1 cellular context compared by ENCODE assay signal in genomic region chr3:136498919-136499447, GRCh38.
TF ChIP-seq lines count a peak whose summit lies in the region.

No MANE protein-coding gene starts in this region.

TF ChIP-seq in HepG2, 621 proteins besides CTCF, POLR2A, EP300 and RAD21 (continued from another document and continues in another):
- TF ChIP-seq FOXP4 (CRISPR knock-in tag; IDR thresholded peaks at IDR 0.05) (peak; percentile 100), KDM6A (CRISPR knock-in tag; IDR thresholded peaks at IDR 0.05; ENCODE audit: low read depth) (peak; percentile 62), ZNF644 (CRISPR knock-in tag; IDR thresholded peaks at IDR 0.05; ENCODE audit: low read depth) (peak; percentile 84), ZBTB3 (CRISPR knock-in tag; IDR thresholded peaks at IDR 0.05; ENCODE audit: borderline replicate concordance, low read depth) (peak; percentile 79; the same call in 1 of the 2 replicates), NONO (IDR thresholded peaks at IDR 0.05) (no peak), NONO (CRISPR knock-in tag; conservative IDR thresholded peaks at IDR 0.05) (peak; percentile 87), HHEX (CRISPR knock-in tag; IDR thresholded peaks at IDR 0.05) (peak; percentile 77), SKIL (CRISPR knock-in tag; IDR thresholded peaks at IDR 0.05; ENCODE audit: borderline replicate concordance) (peak; percentile 85), KAT7 (CRISPR knock-in tag; IDR thresholded peaks at IDR 0.05; ENCODE audit: borderline replicate concordance) (peak; percentile 66; the same call in 1 of the 2 replicates), MEIS2 (CRISPR knock-in tag; IDR thresholded peaks at IDR 0.05) (peak; percentile 79), ZNF605 (CRISPR knock-in tag; IDR thresholded peaks at IDR 0.05) (peak; percentile 71; the same call in 1 of the 2 replicates), FOXJ3 (CRISPR knock-in tag; IDR thresholded peaks at IDR 0.05; ENCODE audit: borderline replicate concordance) (peak; percentile 96), ZNF577 (CRISPR knock-in tag; IDR thresholded peaks at IDR 0.05; ENCODE audit: borderline replicate concordance, low read depth) (no peak), FOXO1 (CRISPR knock-in tag; IDR thresholded peaks at IDR 0.05) (peak; percentile 98), ZNF10 (CRISPR knock-in tag; IDR thresholded peaks at IDR 0.05; ENCODE audit: borderline replicate concordance, low read depth) (no peak), ZSCAN25 (CRISPR knock-in tag; IDR thresholded peaks at IDR 0.05) (peak; percentile 50; the same call in 1 of the 2 replicates), FOSL2 (CRISPR knock-in tag; IDR thresholded peaks at IDR 0.05) (peak; percentile 80), RNF219 (CRISPR knock-in tag; IDR thresholded peaks at IDR 0.05) (no peak), ZNF749 (CRISPR knock-in tag; IDR thresholded peaks at IDR 0.05; ENCODE audit: borderline replicate concordance) (no peak), ZNF460 (CRISPR knock-in tag; IDR thresholded peaks at IDR 0.05; ENCODE audit: borderline replicate concordance) (peak; percentile 98), HES4 (CRISPR knock-in tag; IDR thresholded peaks at IDR 0.05; ENCODE audit: borderline replicate concordance) (no peak), GPBP1L1 (CRISPR knock-in tag; IDR thresholded peaks at IDR 0.05) (no peak), KMT2B (CRISPR knock-in tag; IDR thresholded peaks at IDR 0.05) (peak; percentile 35; the same call in 1 of the 2 replicates), ZBTB42 (CRISPR knock-in tag; IDR thresholded peaks at IDR 0.05) (no peak), ZNF124 (CRISPR knock-in tag; IDR thresholded peaks at IDR 0.05) (no peak), ZNF24 (IDR thresholded peaks at IDR 0.05) (no peak), ZSCAN20 (CRISPR knock-in tag; IDR thresholded peaks at IDR 0.05; ENCODE audit: borderline replicate concordance) (no peak), RXRB (CRISPR knock-in tag; IDR thresholded peaks at IDR 0.05; ENCODE audit: borderline replicate concordance) (peak; percentile 96), ZNF574 (CRISPR knock-in tag; IDR thresholded peaks at IDR 0.05) (peak; percentile 76), TEAD2 (CRISPR knock-in tag; IDR thresholded peaks at IDR 0.05) (no peak), ZNF629 (CRISPR knock-in tag; conservative IDR thresholded peaks at IDR 0.05) (peak; percentile 49; the same call in 1 of the 2 replicates)
- TF ChIP-seq, protein P1, sequence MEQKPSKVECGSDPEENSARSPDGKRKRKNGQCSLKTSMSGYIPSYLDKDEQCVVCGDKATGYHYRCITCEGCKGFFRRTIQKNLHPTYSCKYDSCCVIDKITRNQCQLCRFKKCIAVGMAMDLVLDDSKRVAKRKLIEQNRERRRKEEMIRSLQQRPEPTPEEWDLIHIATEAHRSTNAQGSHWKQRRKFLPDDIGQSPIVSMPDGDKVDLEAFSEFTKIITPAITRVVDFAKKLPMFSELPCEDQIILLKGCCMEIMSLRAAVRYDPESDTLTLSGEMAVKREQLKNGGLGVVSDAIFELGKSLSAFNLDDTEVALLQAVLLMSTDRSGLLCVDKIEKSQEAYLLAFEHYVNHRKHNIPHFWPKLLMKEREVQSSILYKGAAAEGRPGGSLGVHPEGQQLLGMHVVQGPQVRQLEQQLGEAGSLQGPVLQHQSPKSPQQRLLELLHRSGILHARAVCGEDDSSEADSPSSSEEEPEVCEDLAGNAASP (CRISPR knock-in tag; IDR thresholded peaks at IDR 0.05; ENCODE audit: borderline replicate concordance), result peak; percentile 98
- TF ChIP-seq, protein P2, sequence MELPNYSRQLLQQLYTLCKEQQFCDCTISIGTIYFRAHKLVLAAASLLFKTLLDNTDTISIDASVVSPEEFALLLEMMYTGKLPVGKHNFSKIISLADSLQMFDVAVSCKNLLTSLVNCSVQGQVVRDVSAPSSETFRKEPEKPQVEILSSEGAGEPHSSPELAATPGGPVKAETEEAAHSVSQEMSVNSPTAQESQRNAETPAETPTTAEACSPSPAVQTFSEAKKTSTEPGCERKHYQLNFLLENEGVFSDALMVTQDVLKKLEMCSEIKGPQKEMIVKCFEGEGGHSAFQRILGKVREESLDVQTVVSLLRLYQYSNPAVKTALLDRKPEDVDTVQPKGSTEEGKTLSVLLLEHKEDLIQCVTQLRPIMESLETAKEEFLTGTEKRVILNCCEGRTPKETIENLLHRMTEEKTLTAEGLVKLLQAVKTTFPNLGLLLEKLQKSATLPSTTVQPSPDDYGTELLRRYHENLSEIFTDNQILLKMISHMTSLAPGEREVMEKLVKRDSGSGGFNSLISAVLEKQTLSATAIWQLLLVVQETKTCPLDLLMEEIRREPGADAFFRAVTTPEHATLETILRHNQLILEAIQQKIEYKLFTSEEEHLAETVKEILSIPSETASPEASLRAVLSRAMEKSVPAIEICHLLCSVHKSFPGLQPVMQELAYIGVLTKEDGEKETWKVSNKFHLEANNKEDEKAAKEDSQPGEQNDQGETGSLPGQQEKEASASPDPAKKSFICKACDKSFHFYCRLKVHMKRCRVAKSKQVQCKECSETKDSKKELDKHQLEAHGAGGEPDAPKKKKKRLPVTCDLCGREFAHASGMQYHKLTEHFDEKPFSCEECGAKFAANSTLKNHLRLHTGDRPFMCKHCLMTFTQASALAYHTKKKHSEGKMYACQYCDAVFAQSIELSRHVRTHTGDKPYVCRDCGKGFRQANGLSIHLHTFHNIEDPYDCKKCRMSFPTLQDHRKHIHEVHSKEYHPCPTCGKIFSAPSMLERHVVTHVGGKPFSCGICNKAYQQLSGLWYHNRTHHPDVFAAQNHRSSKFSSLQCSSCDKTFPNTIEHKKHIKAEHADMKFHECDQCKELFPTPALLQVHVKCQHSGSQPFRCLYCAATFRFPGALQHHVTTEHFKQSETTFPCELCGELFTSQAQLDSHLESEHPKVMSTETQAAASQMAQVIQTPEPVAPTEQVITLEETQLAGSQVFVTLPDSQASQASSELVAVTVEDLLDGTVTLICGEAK (IDR thresholded peaks at IDR 0.05), result no peak
- TF ChIP-seq, protein P2 (CRISPR knock-in tag; IDR thresholded peaks at IDR 0.05), result 0 out of 2 replicates have a peak, but pooled peaks have one; percentile 35
- TF ChIP-seq, protein P3, sequence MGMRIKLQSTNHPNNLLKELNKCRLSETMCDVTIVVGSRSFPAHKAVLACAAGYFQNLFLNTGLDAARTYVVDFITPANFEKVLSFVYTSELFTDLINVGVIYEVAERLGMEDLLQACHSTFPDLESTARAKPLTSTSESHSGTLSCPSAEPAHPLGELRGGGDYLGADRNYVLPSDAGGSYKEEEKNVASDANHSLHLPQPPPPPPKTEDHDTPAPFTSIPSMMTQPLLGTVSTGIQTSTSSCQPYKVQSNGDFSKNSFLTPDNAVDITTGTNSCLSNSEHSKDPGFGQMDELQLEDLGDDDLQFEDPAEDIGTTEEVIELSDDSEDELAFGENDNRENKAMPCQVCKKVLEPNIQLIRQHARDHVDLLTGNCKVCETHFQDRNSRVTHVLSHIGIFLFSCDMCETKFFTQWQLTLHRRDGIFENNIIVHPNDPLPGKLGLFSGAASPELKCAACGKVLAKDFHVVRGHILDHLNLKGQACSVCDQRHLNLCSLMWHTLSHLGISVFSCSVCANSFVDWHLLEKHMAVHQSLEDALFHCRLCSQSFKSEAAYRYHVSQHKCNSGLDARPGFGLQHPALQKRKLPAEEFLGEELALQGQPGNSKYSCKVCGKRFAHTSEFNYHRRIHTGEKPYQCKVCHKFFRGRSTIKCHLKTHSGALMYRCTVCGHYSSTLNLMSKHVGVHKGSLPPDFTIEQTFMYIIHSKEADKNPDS (CRISPR knock-in tag; IDR thresholded peaks at IDR 0.05), result no peak
